Comparison of ENCODE assay signal across 8 cellular contexts in genomic region chr15:20341901-20342605, GRCh38.
DNase-seq lines count a peak whose midpoint lies in the region; ATAC-seq and TF ChIP-seq lines count a peak whose summit lies in the region.

No MANE protein-coding gene starts in this region.

- no peak overlapping the region for H3K4me3 ChIP-seq in epithelial cell of esophagus (ENCODE audit: low read length)

- TF ChIP-seq CTCF in epithelial cell of esophagus (IDR thresholded peaks at IDR 0.05; ENCODE audit: insufficient read depth, low read depth, low read length, missing control alignments) (no peak), omental fat pad (IDR thresholded peaks at IDR 0.05) (peak in 1 of 3 donors; percentile 17)

- ATAC-seq in omental fat pad (ENCODE audit: low FRiP score) = peak; percentile 75
- ATAC-seq in GM21526 (IDR thresholded peaks at IDR 0.05; ENCODE audit: low FRiP score, unreplicated experiment) = no peak

- peak; percentile 50 for DNase-seq in CD1c-positive myeloid dendritic cell (ENCODE audit: extremely low spot score)
- DNase-seq in T-helper 1 cell = peak in 3 of 5 donors; percentile 58 to 78 (median 76)
- DNase-seq in epithelial cell of esophagus (ENCODE audit: low read depth) = peak; percentile 41
- DNase-seq in omental fat pad (ENCODE audit: low spot score) = peak; percentile 94
- DNase-seq in NCI-H774 (lab: John Stamatoyannopoulos, UW) = no peak
- no peak for DNase-seq in NCI-H345 treated with DMSO at 0.1 percent for 48 hours (lab: John Stamatoyannopoulos, UW; ENCODE audit: unreplicated experiment)
- no peak for DNase-seq in SIG-M5 treated with dmso at 0.1 percent for 504 hours (lab: John Stamatoyannopoulos, UW; ENCODE audit: unreplicated experiment)

Comparison
In these comparisons a context has a peak if more than half of its experiments do, and no peak if none do; other contexts are left out.
1. DNase-seq: peak in CD1c-positive myeloid dendritic cell (single experiment), T-helper 1 cell (3 of 5), epithelial cell of esophagus (single experiment) and omental fat pad (single experiment); none in NCI-H774 (single experiment), NCI-H345 treated with DMSO at 0.1 percent for 48 hours (single experiment) and SIG-M5 treated with dmso at 0.1 percent for 504 hours (single experiment).